Comparison of ENCODE assay signal across 7 cellular contexts in genomic region chr3:48661501-48662139, GRCh38.
A peak's percentile ranks its signal among the peaks of the same experiment; 100 is the strongest.
DNase-seq lines count a peak whose midpoint lies in the region; ATAC-seq lines count a peak whose summit lies in the region.

No MANE protein-coding gene starts in this region.

- peak; percentile 80 for DNase-seq in activated CD4-positive, CD25-positive, alpha-beta regulatory T cell treated with anti-CD3 and anti-CD28 coated beads, Interleukin-2, amount 50 U/mL, for 72 hours
- DNase-seq in cerebellar cortex (ENCODE audit: low spot score) (peak; percentile 25), kidney glomerular epithelial cell (lab: John Stamatoyannopoulos, UW) (peak; percentile 45), NCI-H524 (lab: John Stamatoyannopoulos, UW) (no peak), NCI-H1417 treated with DMSO at 0.1 percent for 48 hours (lab: John Stamatoyannopoulos, UW) (no peak)
- peak; percentile 70 to 77 for DNase-seq in stimulated activated CD4-positive, alpha-beta T cell treated with anti-CD3 and anti-CD28 coated beads, Interleukin-2, amount 100 ng/mL, for 48 hours

- peak; percentile 37 for ATAC-seq in HG02970 (IDR thresholded peaks at IDR 0.05; ENCODE audit: low FRiP score, unreplicated experiment)

Comparison
In these comparisons a context has a peak if more than half of its experiments do, and no peak if none do; other contexts are left out.
1. DNase-seq: peak in activated CD4-positive, CD25-positive, alpha-beta regulatory T cell treated with anti-CD3 and anti-CD28 coated beads, Interleukin-2, amount 50 U/mL, for 72 hours (single experiment), cerebellar cortex (single experiment), kidney glomerular epithelial cell (single experiment) and stimulated activated CD4-positive, alpha-beta T cell treated with anti-CD3 and anti-CD28 coated beads, Interleukin-2, amount 100 ng/mL, for 48 hours (2 of 2); none in NCI-H524 (0 of 2) and NCI-H1417 treated with DMSO at 0.1 percent for 48 hours (single experiment).